1 cellular context compared by ENCODE assay signal in genomic region chr5:138439537-138440225, GRCh38.
TF ChIP-seq lines count a peak whose summit lies in the region.

No MANE protein-coding gene starts in this region.

TF ChIP-seq in HepG2, 621 proteins besides CTCF, POLR2A, EP300 and RAD21 (continued from another document):
- TF ChIP-seq ZNF281 (CRISPR knock-in tag; IDR thresholded peaks at IDR 0.05; ENCODE audit: borderline replicate concordance): peak; percentile 21; the same call in 1 of the 2 replicates
